12 cellular contexts compared by ENCODE assay signal in genomic region chr18:50312296-50313030, GRCh38. TPM values are rescaled to one million over a fixed set of nuclear protein-coding genes. Genes with fewer than 3 reads are reported as not detected.
A peak's percentile ranks its signal among the peaks of the same experiment; 100 is the strongest.
DNase-seq lines count a peak whose midpoint lies in the region; ATAC-seq and TF ChIP-seq lines count a peak whose summit lies in the region.
"Had no signal": no experiment of that assay in that cellular context is flagged by ENCODE, and none has a peak within 500 bp of the region (broad histone marks: within the 10 kb centered on the region; RNA-seq: fewer than 3 reads in every experiment).

No MANE protein-coding gene starts in this region.

- peak; percentile 72 for ATAC-seq in GM18868 (IDR thresholded peaks at IDR 0.05; ENCODE audit: unreplicated experiment)
- peak; percentile 56 for ATAC-seq in GM21786 (IDR thresholded peaks at IDR 0.05; ENCODE audit: unreplicated experiment)
- peak; percentile 73 for ATAC-seq in HG03432 (IDR thresholded peaks at IDR 0.05; ENCODE audit: unreplicated experiment)
- no peak for ATAC-seq in activated CD8-positive, alpha-beta T cell treated with anti-CD3 and anti-CD28 coated beads for 36 hours

- intact Hi-C loops in activated CD8-positive, alpha-beta T cell treated with anti-CD3 and anti-CD28 coated beads for 36 hours (cut with micrococcal nuclease): no loop called here

- no peak overlapping the region for H3K4me3 Mint-ChIP-seq in activated CD8-positive, alpha-beta T cell treated with anti-CD3 and anti-CD28 coated beads for 36 hours

- no peaks in the 10 kb centered on the region for H3K9me3 Mint-ChIP-seq in activated CD8-positive, alpha-beta T cell treated with anti-CD3 and anti-CD28 coated beads for 36 hours

- CTCF ChIA-PET in activated CD8-positive, alpha-beta T cell treated with anti-CD3 and anti-CD28 coated beads for 36 hours (lab: Charles Lee): no interaction called here

- peaks cover 10% of the 10 kb centered on the region for H3K4me1 Mint-ChIP-seq in activated CD8-positive, alpha-beta T cell treated with anti-CD3 and anti-CD28 coated beads for 36 hours (ENCODE audit: low read depth)

- peaks cover 3% of the 10 kb centered on the region for H3K27me3 Mint-ChIP-seq in activated CD8-positive, alpha-beta T cell treated with anti-CD3 and anti-CD28 coated beads for 36 hours

- H3K36me3 Mint-ChIP-seq in activated CD8-positive, alpha-beta T cell treated with anti-CD3 and anti-CD28 coated beads for 36 hours (ENCODE audit: low read depth): no peaks in the 10 kb centered on the region

- TF ChIP-seq CTCF in activated CD8-positive, alpha-beta T cell treated with anti-CD3 and anti-CD28 coated beads for 36 hours (IDR thresholded peaks at IDR 0.05): no peak

- no peak overlapping the region for H3K27ac Mint-ChIP-seq in activated CD8-positive, alpha-beta T cell treated with anti-CD3 and anti-CD28 coated beads for 36 hours

- peak; percentile 32 for DNase-seq in kidney tubule cell (ENCODE audit: low spot score)
- no peak for DNase-seq in activated CD8-positive, alpha-beta T cell treated with anti-CD3 and anti-CD28 coated beads for 36 hours
- no peak for DNase-seq in NCI-H345 (lab: John Stamatoyannopoulos, UW)
- DNase-seq in activated CD4-positive, CD25-positive, alpha-beta regulatory T cell treated with anti-CD3 and anti-CD28 coated beads, Interleukin-2, amount 50 U/mL, for 72 hours: no peak
- no peak for DNase-seq in DMS153 treated with DMSO at 0.1 percent for 48 hours (lab: John Stamatoyannopoulos, UW; ENCODE audit: unreplicated experiment)
- DNase-seq: activated T-cell treated with anti-CD3 and anti-CD28 coated beads, Interleukin-2, amount 50 U/mL, for 1 hour; DND-41; glutamatergic neuron; upper lobe of left lung had no signal

- POLR2A ChIA-PET in activated CD8-positive, alpha-beta T cell treated with anti-CD3 and anti-CD28 coated beads for 36 hours (lab: Charles Lee): interaction anchor here (0.8 kb wide), 1 partner anchor 8 kb away, joined by 3 read pairs; no protein-coding TSS in a partner anchor

RNA-seq across cellular contexts. Expression of gene CXXC1, which starts 25.0 kb away (rescaled TPM):
- 10 to 100 TPM; 87.0 to 88.0 TPM for total RNA-seq in activated CD8-positive, alpha-beta T cell treated with anti-CD3 and anti-CD28 coated beads for 36 hours

RNA-seq across cellular contexts. Expression of gene MBD1, which starts 31.1 kb away (rescaled TPM):
- 10 to 100 TPM; 67.4 to 69.0 TPM for total RNA-seq in activated CD8-positive, alpha-beta T cell treated with anti-CD3 and anti-CD28 coated beads for 36 hours

RNA-seq across cellular contexts. Expression of gene CFAP53, which starts 46.2 kb away (rescaled TPM):
- under 1 TPM; 0.27 to 0.76 TPM for total RNA-seq in activated CD8-positive, alpha-beta T cell treated with anti-CD3 and anti-CD28 coated beads for 36 hours
